In the genomic region with DNA sequence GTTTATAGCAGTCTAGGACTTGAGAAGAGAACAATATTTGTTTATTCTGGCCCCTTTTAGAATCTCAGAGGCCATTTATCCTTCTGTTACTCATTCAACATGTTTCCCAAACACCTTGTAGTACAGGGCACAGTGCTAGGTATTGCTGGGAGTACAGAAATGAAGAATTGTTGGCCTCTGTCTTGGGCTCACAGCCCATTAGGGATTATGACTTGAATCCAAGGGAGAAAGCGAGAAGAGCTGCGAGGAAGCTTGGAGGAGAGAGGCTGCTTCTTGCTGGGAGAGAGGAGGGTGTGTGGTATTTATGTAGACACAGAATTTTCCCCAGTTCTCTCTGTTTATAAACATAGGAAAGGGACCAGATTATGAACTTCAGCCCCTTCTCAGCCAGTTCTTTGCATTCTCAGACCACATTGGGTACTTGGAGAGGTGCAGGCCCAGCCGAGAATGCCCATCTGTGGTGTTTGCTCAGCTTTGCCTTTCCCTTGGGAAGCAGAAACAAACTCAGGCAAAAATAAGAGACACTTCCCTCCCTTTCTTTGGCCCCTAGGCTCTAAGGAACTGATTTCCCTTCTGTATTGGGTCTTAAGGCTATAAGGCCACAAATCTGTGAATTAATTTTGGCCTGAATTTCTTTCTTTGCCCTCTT, we compare ENCODE assay signal across 13 cellular contexts. TPM values are rescaled to one million over a fixed set of nuclear protein-coding genes. Genes with fewer than 3 reads are reported as not detected.
A peak's percentile ranks its signal among the peaks of the same experiment; 100 is the strongest.
DNase-seq lines count a peak whose midpoint lies in the region; ATAC-seq and TF ChIP-seq lines count a peak whose summit lies in the region.
"Had no signal": no experiment of that assay in that cellular context is flagged by ENCODE, and none has a peak within 500 bp of the region (broad histone marks: within the 10 kb centered on the region; RNA-seq: fewer than 3 reads in every experiment).

No MANE protein-coding gene starts in this region.

- no peak for ATAC-seq in T-helper 17 cell
- peak; percentile 5 for ATAC-seq in left lung
- no peak for ATAC-seq in HG02588 (IDR thresholded peaks at IDR 0.05; ENCODE audit: unreplicated experiment)
- ATAC-seq: HCT116 had no signal

- H3K4me2 ChIP-seq in smooth muscle cell, result peak overlapping the region; percentile 51

- peaks cover 55% of the 10 kb centered on the region for H3K4me1 ChIP-seq in Caco-2
- peaks cover 51 to 97% of the 10 kb centered on the region in 2 donors for H3K4me1 ChIP-seq in left lung
- peaks cover 45% of the 10 kb centered on the region for H3K4me1 ChIP-seq in smooth muscle cell (ENCODE audit: low read depth)
- H3K4me1 ChIP-seq in colonic mucosa, result peaks cover 44% of the 10 kb centered on the region

- no peak overlapping the region for H3K9ac ChIP-seq in smooth muscle cell (ENCODE audit: low read depth)
- H3K9ac ChIP-seq in colonic mucosa (ENCODE audit: low read depth in 2 of 2, low read length in 2 of 2), result peak overlapping the region in 1 of 2 donors; percentile 7

- no peaks in the 10 kb centered on the region for H3K9me3 Mint-ChIP-seq in Caco-2 (ENCODE audit: unreplicated experiment)

- H3K36me3 Mint-ChIP-seq in Caco-2 (ENCODE audit: insufficient read depth, unreplicated experiment), result peaks cover 22% of the 10 kb centered on the region
- peaks cover 5% of the 10 kb centered on the region for H3K36me3 Mint-ChIP-seq in T-helper 17 cell (ENCODE audit: low read depth)

- H3K9me3 ChIP-seq in Caco-2 (no peaks in the 10 kb centered on the region), T-helper 17 cell (ENCODE audit: control insufficient read depth, low read length, poor library complexity, severe bottlenecking) (no peaks in the 10 kb centered on the region), left lung (no peaks in the 10 kb centered on the region), smooth muscle cell (replicated peaks; ENCODE audit: low read depth) (no peaks in the 10 kb centered on the region), colonic mucosa (no peaks in the 10 kb centered on the region)

- H4K20me1 ChIP-seq in smooth muscle cell (ENCODE audit: low read depth), result peaks cover 100% of the 10 kb centered on the region

- CTCF ChIA-PET in Caco-2 (lab: Charles Lee), result no interaction called here

- peak overlapping the region; percentile 8 for H3K4me3 Mint-ChIP-seq in Caco-2 (ENCODE audit: unreplicated experiment)
- peak overlapping the region; percentile 28 for H3K4me3 Mint-ChIP-seq in T-helper 17 cell

- no peak overlapping the region for H3K4me3 ChIP-seq in Caco-2 (ENCODE audit: low read depth, low read length)
- no peak overlapping the region for H3K4me3 ChIP-seq in left lung
- no peak overlapping the region for H3K4me3 ChIP-seq in smooth muscle cell
- no peak overlapping the region for H3K4me3 ChIP-seq in colonic mucosa

- H3K4me1 Mint-ChIP-seq in Caco-2 (ENCODE audit: low read depth, unreplicated experiment) (peaks cover 65% of the 10 kb centered on the region), T-helper 17 cell (peaks cover 66% of the 10 kb centered on the region)

- BruUV-seq in Caco-2 (replicated peaks; lab: Mats Ljungman, UMichigan), result no TSS peak

- POLR2A ChIA-PET in Caco-2 (lab: Charles Lee), result no interaction called here

- H2AFZ ChIP-seq in smooth muscle cell (ENCODE audit: low read depth), result no peak overlapping the region

- TF ChIP-seq CTCF in Caco-2 (IDR thresholded peaks at IDR 0.05; ENCODE audit: insufficient read depth in 1 of 2, low read depth in 1 of 2, low read length in 1 of 2, severe bottlenecking in 1 of 2, unreplicated experiment in 1 of 2) (no peak), left lung (IDR thresholded peaks at IDR 0.05) (no peak), smooth muscle cell (IDR thresholded peaks at IDR 0.05; ENCODE audit: borderline replicate concordance, insufficient read depth, poor library complexity, severe bottlenecking) (no peak), colonic mucosa (IDR thresholded peaks at IDR 0.05) (no peak)

- H3F3A ChIP-seq in smooth muscle cell (ENCODE audit: low read depth), result peaks cover 22% of the 10 kb centered on the region

- H3K79me2 ChIP-seq in smooth muscle cell (ENCODE audit: low read depth), result peaks cover 90% of the 10 kb centered on the region

- H3K27me3 Mint-ChIP-seq in Caco-2 (ENCODE audit: insufficient read depth, unreplicated experiment), result no peaks in the 10 kb centered on the region
- H3K27me3 Mint-ChIP-seq in T-helper 17 cell, result no peaks in the 10 kb centered on the region

- H3K36me3 ChIP-seq in Caco-2 (ENCODE audit: control insufficient read depth, insufficient read depth, low read length) (peaks cover 2% of the 10 kb centered on the region), left lung (no peaks in the 10 kb centered on the region), smooth muscle cell (ENCODE audit: low read depth) (no peaks in the 10 kb centered on the region), colonic mucosa (no peaks in the 10 kb centered on the region)

- DNase-seq in Caco-2, result peak in 1 of 2 experiments; percentile 57
- no peak for DNase-seq in T-helper 17 cell
- DNase-seq in left lung, result no peak
- no peak for DNase-seq in smooth muscle cell (lab: John Stamatoyannopoulos, UW; ENCODE audit: unreplicated experiment)
- DNase-seq in HK-2 (ENCODE audit: unreplicated experiment), result no peak
- no peak for DNase-seq in colonic mucosa
- no peak for DNase-seq in midbrain (lab: John Stamatoyannopoulos, UW)
- DNase-seq: activated CD4-positive, alpha-beta T cell treated with anti-CD3 and anti-CD28 coated beads for 1 hour; COR-L47; KG1; stimulated activated naive CD4-positive, alpha-beta T cell treated with Interleukin-2 at 50 U/mL for 16 hours had no signal

- H3K27ac Mint-ChIP-seq in Caco-2 (ENCODE audit: unreplicated experiment) (peak overlapping the region; percentile 74), T-helper 17 cell (peak overlapping the region; percentile 63)

- no peaks in the 10 kb centered on the region for H3K27me3 ChIP-seq in Caco-2 (replicated peaks; ENCODE audit: control insufficient read depth, insufficient read depth, low read length)
- H3K27me3 ChIP-seq in left lung, result no peaks in the 10 kb centered on the region
- H3K27me3 ChIP-seq in smooth muscle cell (ENCODE audit: low read depth), result no peaks in the 10 kb centered on the region
- no peaks in the 10 kb centered on the region for H3K27me3 ChIP-seq in colonic mucosa

- H3K27ac ChIP-seq in left lung (peak overlapping the region; percentile 48 to 50), smooth muscle cell (ENCODE audit: low read depth) (peak overlapping the region; percentile 69), colonic mucosa (no peak overlapping the region)

- WGBS in smooth muscle cell (ENCODE audit: low lambda C conversion rate), result 33% methylated on average over 3 of the region's 3 CpGs

- intact Hi-C loops in Caco-2 (cut with micrococcal nuclease; ENCODE audit: unreplicated experiment), result no loop called here
- intact Hi-C loops in left lung (cut with DNase I), result no loop called here
- intact Hi-C loops in colonic mucosa (cut with DNase I), result no loop called here

RNA-seq across cellular contexts. Expression of a gene that starts 17.9 kb away (rescaled TPM):
- total RNA-seq in Caco-2 (2022) (190 and 203 TPM in 2 replicates), T-helper 17 cell (10 to 100 TPM; 48.6 to 50.6 TPM), left lung (10 to 100 TPM; 83.2 to 90.5 TPM), smooth muscle cell (49.4 and 52.7 TPM in 2 replicates), colonic mucosa (100 to 1,000 TPM; 165 to 227 TPM)
- polyA plus RNA-seq in smooth muscle cell, result 6.2 and 7.1 TPM in 2 replicates
